Comparison of ENCODE assay signal across 13 cellular contexts in genomic region chr12:47745485-47746041, GRCh38. TPM values are rescaled to one million over a fixed set of nuclear protein-coding genes. Genes with fewer than 3 reads are reported as not detected.
"Had no signal": no experiment of that assay in that cellular context is flagged by ENCODE, and none has a peak within 500 bp of the region (broad histone marks: within the 10 kb centered on the region; RNA-seq: fewer than 3 reads in every experiment).

No MANE protein-coding gene starts in this region.

- H3K27ac ChIP-seq: left lung, vagina had no signal

- DNase-seq: activated CD4-positive, alpha-beta T cell treated with anti-CD3 and anti-CD28 coated beads, Interleukin-2, amount 10 ng/mL, durations not matched to agents 7 days and 5 days; activated CD4-positive, CD25-positive, alpha-beta regulatory T cell; activated CD8-positive, alpha-beta memory T cell treated with anti-CD3 and anti-CD28 coated beads for 24 hours; activated naive CD8-positive, alpha-beta T cell treated with anti-CD3 and anti-CD28 coated beads for 36 hours; amygdala; left lung; mesendoderm; transverse colon had no signal

- H3K36me3 ChIP-seq: transverse colon, vagina had no signal

- H3K27me3 ChIP-seq: left lung, transverse colon, vagina had no signal

- H3K36me3 Mint-ChIP-seq: activated naive CD8-positive, alpha-beta T cell treated with anti-CD3 and anti-CD28 coated beads for 36 hours; natural killer cell treated with Interleukin-12 subunit alpha and Interleukin-12 subunit beta and Interleukin-15 and Interleukin-18, amount 100 ng/mL, for 72 hours had no signal

- H3K4me3 Mint-ChIP-seq: activated CD4-positive, alpha-beta T cell treated with anti-CD3 and anti-CD28 coated beads, Interleukin-2, amount 10 ng/mL, durations not matched to agents 7 days and 5 days; activated naive CD8-positive, alpha-beta T cell treated with anti-CD3 and anti-CD28 coated beads for 36 hours; natural killer cell treated with Interleukin-12 subunit alpha and Interleukin-12 subunit beta and Interleukin-15 and Interleukin-18, amount 100 ng/mL, for 72 hours had no signal

- H3K9me3 Mint-ChIP-seq: activated CD4-positive, alpha-beta T cell treated with anti-CD3 and anti-CD28 coated beads, Interleukin-2, amount 10 ng/mL, durations not matched to agents 7 days and 5 days; activated naive CD8-positive, alpha-beta T cell treated with anti-CD3 and anti-CD28 coated beads for 36 hours; natural killer cell treated with Interleukin-12 subunit alpha and Interleukin-12 subunit beta and Interleukin-15 and Interleukin-18, amount 100 ng/mL, for 72 hours had no signal

- H3K4me3 ChIP-seq: left lung, transverse colon, vagina had no signal

- ATAC-seq: left lung; natural killer cell treated with Interleukin-12 subunit alpha and Interleukin-12 subunit beta and Interleukin-15 and Interleukin-18, amount 100 ng/mL, for 72 hours; sciatic nerve had no signal

- H3K27me3 Mint-ChIP-seq: activated naive CD8-positive, alpha-beta T cell treated with anti-CD3 and anti-CD28 coated beads for 36 hours had no signal

- H3K27ac Mint-ChIP-seq: activated CD4-positive, alpha-beta T cell treated with anti-CD3 and anti-CD28 coated beads, Interleukin-2, amount 10 ng/mL, durations not matched to agents 7 days and 5 days; activated naive CD8-positive, alpha-beta T cell treated with anti-CD3 and anti-CD28 coated beads for 36 hours; natural killer cell treated with Interleukin-12 subunit alpha and Interleukin-12 subunit beta and Interleukin-15 and Interleukin-18, amount 100 ng/mL, for 72 hours had no signal

RNA-seq across cellular contexts. Expression of gene ENDOU, which starts 20.3 kb away (rescaled TPM):
- total RNA-seq: activated CD4-positive, alpha-beta T cell treated with anti-CD3 and anti-CD28 coated beads, Interleukin-2, amount 10 ng/mL, durations not matched to agents 7 days and 5 days; cerebellum; left lung; natural killer cell treated with Interleukin-12 subunit alpha and Interleukin-12 subunit beta and Interleukin-15 and Interleukin-18, amount 100 ng/mL, for 72 hours; pulmonary artery endothelial cell had no signal
